30 cellular contexts compared by ENCODE assay signal in the genomic region with DNA sequence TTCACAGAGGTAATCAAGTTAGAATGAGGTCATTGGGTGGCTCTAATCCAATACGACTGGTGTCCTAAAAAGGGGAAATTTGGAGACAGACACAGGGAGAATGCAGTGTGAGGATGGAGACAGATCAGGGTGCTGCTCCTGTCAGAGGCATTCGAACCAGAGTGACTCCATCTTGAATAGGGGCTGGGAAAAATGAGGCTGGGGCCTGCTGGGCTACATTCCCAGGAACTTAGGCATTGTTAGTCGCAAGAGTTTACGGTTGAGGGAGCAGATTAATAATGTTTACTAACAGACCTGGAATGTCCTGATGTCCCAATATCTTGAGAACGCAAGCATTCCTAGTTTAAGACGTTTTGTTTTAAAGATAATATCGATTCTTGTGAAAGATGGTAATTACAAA. TPM values are rescaled to one million over a fixed set of nuclear protein-coding genes. Genes with fewer than 3 reads are reported as not detected.
DNase-seq lines count a peak whose midpoint lies in the region; ATAC-seq, FAIRE-seq and TF ChIP-seq lines count a peak whose summit lies in the region.
"Had no signal": no experiment of that assay in that cellular context is flagged by ENCODE, and none has a peak within 500 bp of the region (broad histone marks: within the 10 kb centered on the region; RNA-seq: fewer than 3 reads in every experiment).

No MANE protein-coding gene starts in this region.

- no peak overlapping the region for H3K4me3 Mint-ChIP-seq in WTC11
- H3K4me3 Mint-ChIP-seq: activated CD4-positive, alpha-beta T cell treated with anti-CD3 and anti-CD28 coated beads, Interleukin-2, amount 10 ng/mL, durations not matched to agents 24 days and 14 days; activated T-cell treated with anti-CD3 and anti-CD28 coated beads, Interleukin-2, amount 50 U/mL, for 4 hours; effector memory CD8-positive, alpha-beta T cell; memory B cell; T-helper 17 cell had no signal

- H3K36me3 ChIP-seq in tibial nerve: no peaks in the 10 kb centered on the region
- H3K36me3 ChIP-seq: esophagus squamous epithelium, neutrophil, Peyer's patch, SJCRH30, upper lobe of right lung had no signal

- no peak overlapping the region for H3K27ac Mint-ChIP-seq in WTC11
- H3K27ac Mint-ChIP-seq in activated naive CD4-positive, alpha-beta T cell treated with anti-CD3 and anti-CD28 coated beads, Interleukin-2, amount 50 U/mL, for 72 hours: no peak overlapping the region
- H3K27ac Mint-ChIP-seq: activated CD4-positive, alpha-beta T cell treated with anti-CD3 and anti-CD28 coated beads, Interleukin-2, amount 10 ng/mL, durations not matched to agents 24 days and 14 days; effector memory CD8-positive, alpha-beta T cell; memory B cell; T-helper 17 cell had no signal

- peak overlapping the region; percentile 77 for H3K4me2 ChIP-seq in A549

- WGBS in A549 (ENCODE audit: missing lambda C conversion rate): 20% methylated on average over 7 of the region's 7 CpGs
- 76 to 83% methylated on average over 7 of the region's 7 CpGs for WGBS in tibial nerve, 2 donors

- CTCF ChIA-PET in A549 (lab: Yijun Ruan, JAX) (interaction anchor here (1.5 to 24.1 kb wide), 5 partner anchors 16 to 149 kb away, joined by 4 to 544 read pairs (median 62); partner anchors contain the start of gene TNFAIP2), WTC11 (lab: Charles Lee) (no interaction called here)

- ATAC-seq in A549 (no peak; a peak in 1 of 6 replicates), WTC11 (no peak), HG03196 (IDR thresholded peaks at IDR 0.05; ENCODE audit: unreplicated experiment) (no peak)
- ATAC-seq in activated naive CD4-positive, alpha-beta T cell treated with anti-CD3 and anti-CD28 coated beads, Interleukin-2, amount 50 U/mL, for 72 hours: no peak
- ATAC-seq: activated T-cell treated with anti-CD3 and anti-CD28 coated beads, Interleukin-2, amount 50 U/mL, for 4 hours; effector memory CD8-positive, alpha-beta T cell; left colon; T-helper 17 cell; upper lobe of right lung had no signal

- TF ChIP-seq POLR2A in A549 (IDR thresholded peaks at IDR 0.05; ENCODE audit: low read length): no peak
- TF ChIP-seq POLR2A in tibial nerve (IDR thresholded peaks at IDR 0.05): no peak

- H3K4me3 ChIP-seq in A549 (no peak overlapping the region), foreskin fibroblast (ENCODE audit: low read depth in 1 of 2, low read length in 2 of 2) (no peak overlapping the region), tibial nerve (no peak overlapping the region)
- H3K4me3 ChIP-seq: esophagus squamous epithelium, Peyer's patch, SJCRH30, upper lobe of right lung had no signal

- peaks cover 18% of the 10 kb centered on the region for H3K27me3 Mint-ChIP-seq in WTC11 (ENCODE audit: low read depth)

- no peaks in the 10 kb centered on the region for H3K9me3 ChIP-seq in A549
- no peaks in the 10 kb centered on the region for H3K9me3 ChIP-seq in tibial nerve
- H3K9me3 ChIP-seq: esophagus squamous epithelium, neutrophil, Peyer's patch, SJCRH30, upper lobe of right lung had no signal

- TF ChIP-seq EP300 in A549 (IDR thresholded peaks at IDR 0.05) (no peak), tibial nerve (IDR thresholded peaks at IDR 0.05) (no peak)

- H3K27ac ChIP-seq in A549 (peak overlapping the region; percentile 77 to 81), tibial nerve (no peak overlapping the region)
- H3K27ac ChIP-seq: esophagus squamous epithelium, neutrophil, Peyer's patch, SJCRH30, upper lobe of right lung had no signal

- no peak for FAIRE-seq in A549 (lab: Jason Lieb, UNC)
- FAIRE-seq in HTR-8/SVneo (lab: Jason Lieb, UNC): peak; percentile 23
- FAIRE-seq: colon, GM18507 had no signal

- peaks cover 21% of the 10 kb centered on the region for H3K4me1 Mint-ChIP-seq in WTC11
- H3K4me1 Mint-ChIP-seq: T-helper 17 cell had no signal

- POLR2A ChIA-PET in A549 (lab: Yijun Ruan, JAX) (no interaction called here), WTC11 (lab: Charles Lee) (no interaction called here)

- TF ChIP-seq CTCF in A549 (IDR thresholded peaks at IDR 0.05) (no peak), WTC11 (IDR thresholded peaks at IDR 0.05) (no peak), foreskin fibroblast (IDR thresholded peaks at IDR 0.05; ENCODE audit: low read depth, low read length) (no peak), tibial nerve (IDR thresholded peaks at IDR 0.05) (no peak)

- H3K4me1 ChIP-seq in A549 (peaks cover 46% of the 10 kb centered on the region), tibial nerve (peaks cover 0 to 9% (median 4%) of the 10 kb centered on the region in 4 donors)
- H3K4me1 ChIP-seq: SJCRH30, upper lobe of right lung had no signal

- peak in 1 of 2 experiments; percentile 63 for DNase-seq in A549 (ENCODE audit: low read depth in 1 of 2, low spot score in 1 of 2)
- DNase-seq in HTR-8/SVneo (ENCODE audit: insufficient read length, low spot score): no peak
- DNase-seq in WTC11 (ENCODE audit: low spot score): no peak
- DNase-seq in foreskin fibroblast: peak; percentile 32 to 44
- no peak for DNase-seq in activated naive CD4-positive, alpha-beta T cell treated with anti-CD3 and anti-CD28 coated beads, Interleukin-2, amount 50 U/mL, for 72 hours (ENCODE audit: low spot score in 2 of 2)
- DNase-seq in epidermal melanocyte (ENCODE audit: insufficient read length, low spot score): no peak
- DNase-seq in tibial nerve (ENCODE audit: low spot score in 2 of 2): no peak
- DNase-seq: 8988T; activated CD4-positive, alpha-beta T cell treated with anti-CD3 and anti-CD28 coated beads, Interleukin-2, amount 10 ng/mL, durations not matched to agents 24 days and 14 days; activated naive CD4-positive, alpha-beta T cell treated with Interleukin-2 at 50 U/mL for 16 hours; activated T-cell treated with anti-CD3 and anti-CD28 coated beads, Interleukin-2, amount 50 U/mL, for 4 hours; effector memory CD8-positive, alpha-beta T cell; esophagus squamous epithelium; GF-D8; left colon; NCI-H1436; NCI-H2107; NK-92 treated with Interleukin-12 subunit alpha and Interleukin-12 subunit beta, amount 100 ng/mL, for 24 hours; Peyer's patch; SJCRH30; stimulated activated CD8-positive, alpha-beta memory T cell treated with anti-CD3 and anti-CD28 coated beads, Interleukin-4, amount 100 ng/mL, for 48 hours; T-helper 17 cell; upper lobe of right lung had no signal

- H3K9me3 Mint-ChIP-seq in WTC11: no peaks in the 10 kb centered on the region
- no peaks in the 10 kb centered on the region for H3K9me3 Mint-ChIP-seq in activated naive CD4-positive, alpha-beta T cell treated with anti-CD3 and anti-CD28 coated beads, Interleukin-2, amount 50 U/mL, for 72 hours
- H3K9me3 Mint-ChIP-seq: activated CD4-positive, alpha-beta T cell treated with anti-CD3 and anti-CD28 coated beads, Interleukin-2, amount 10 ng/mL, durations not matched to agents 24 days and 14 days; activated T-cell treated with anti-CD3 and anti-CD28 coated beads, Interleukin-2, amount 50 U/mL, for 4 hours; effector memory CD8-positive, alpha-beta T cell; memory B cell had no signal

- H3K27me3 ChIP-seq in tibial nerve: peaks cover 0 to 61% of the 10 kb centered on the region in 2 donors
- H3K27me3 ChIP-seq: SJCRH30 had no signal

- H3K36me3 Mint-ChIP-seq in WTC11: no peaks in the 10 kb centered on the region
- no peaks in the 10 kb centered on the region for H3K36me3 Mint-ChIP-seq in activated naive CD4-positive, alpha-beta T cell treated with anti-CD3 and anti-CD28 coated beads, Interleukin-2, amount 50 U/mL, for 72 hours
- H3K36me3 Mint-ChIP-seq: memory B cell had no signal

- no peak for TF ChIP-seq RAD21 in A549 (conservative IDR thresholded peaks at IDR 0.05 in 1 of 2, IDR thresholded peaks at IDR 0.05 in 1 of 2)

TF ChIP-seq in WTC11, 78 proteins besides CTCF, POLR2A, EP300 and RAD21 (continues in another document):
- TF ChIP-seq, protein P1, sequence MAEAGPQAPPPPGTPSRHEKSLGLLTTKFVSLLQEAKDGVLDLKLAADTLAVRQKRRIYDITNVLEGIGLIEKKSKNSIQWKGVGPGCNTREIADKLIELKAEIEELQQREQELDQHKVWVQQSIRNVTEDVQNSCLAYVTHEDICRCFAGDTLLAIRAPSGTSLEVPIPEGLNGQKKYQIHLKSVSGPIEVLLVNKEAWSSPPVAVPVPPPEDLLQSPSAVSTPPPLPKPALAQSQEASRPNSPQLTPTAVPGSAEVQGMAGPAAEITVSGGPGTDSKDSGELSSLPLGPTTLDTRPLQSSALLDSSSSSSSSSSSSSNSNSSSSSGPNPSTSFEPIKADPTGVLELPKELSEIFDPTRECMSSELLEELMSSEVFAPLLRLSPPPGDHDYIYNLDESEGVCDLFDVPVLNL (CRISPR knock-in tag; IDR thresholded peaks at IDR 0.05; ENCODE audit: borderline replicate concordance, low read depth): no peak
- TF ChIP-seq MYBL2 (CRISPR knock-in tag; IDR thresholded peaks at IDR 0.05): no peak

RNA-seq across cellular contexts. Expression of gene TNFAIP2, which starts 20.3 kb away (rescaled TPM):
- 222 and 249 TPM in 2 replicates for polyA plus RNA-seq in A549 (2011; rRNA removed)
- polyA plus RNA-seq in A549 (2012; cell fraction: cytosol; rRNA removed): 330 and 432 TPM in 2 replicates
- 944 and 1,061 TPM in 2 replicates for polyA plus RNA-seq in A549 (2012; cell fraction: nucleus; rRNA removed)
- polyA plus RNA-seq in A549 (2017; fragmentation: RNase III; extraction: RNeasy Plus Mini Kit Qiagen cat#74134 plus additional on column Dnase treatment): 254 to 344 TPM (median 332 TPM) in 3 replicates
- 229 and 304 TPM in 2 replicates for polyA minus RNA-seq in A549 (2011; rRNA and poly(A)+ RNA removed)
- total RNA-seq in WTC11 (2021): 19.6 to 25.2 TPM (median 24.1 TPM) in 3 replicates
- 1 to 10 TPM in 1 of 2 donors, under 1 TPM in 1; 0.80 to 2.1 TPM for total RNA-seq in activated naive CD4-positive, alpha-beta T cell treated with anti-CD3 and anti-CD28 coated beads, Interleukin-2, amount 50 U/mL, for 72 hours
- 10 to 100 TPM; 42.9 to 49.4 (median 47.8) TPM for total RNA-seq in tibial nerve

RNA-seq across cellular contexts. Expression of gene EXOC3L4, which starts 49.0 kb away (rescaled TPM):
- polyA plus RNA-seq in A549 (2011; rRNA removed): 0.94 and 1.5 TPM in 2 replicates
- polyA plus RNA-seq in A549 (2012; cell fraction: cytosol; rRNA removed): 4.3 and 7.2 TPM in 2 replicates
- 15.2 and 17.0 TPM in 2 replicates for polyA plus RNA-seq in A549 (2012; cell fraction: nucleus; rRNA removed)
- 4.3 to 4.9 TPM (median 4.7 TPM) in 3 replicates for polyA plus RNA-seq in A549 (2017; fragmentation: RNase III; extraction: RNeasy Plus Mini Kit Qiagen cat#74134 plus additional on column Dnase treatment)
- polyA minus RNA-seq in A549 (2011; rRNA and poly(A)+ RNA removed): 1.2 and 2.7 TPM in 2 replicates
- total RNA-seq in WTC11 (2021): 0.21 to 0.42 TPM (median 0.30 TPM) in 3 replicates
- not detected for total RNA-seq in activated naive CD4-positive, alpha-beta T cell treated with anti-CD3 and anti-CD28 coated beads, Interleukin-2, amount 50 U/mL, for 72 hours
- total RNA-seq in tibial nerve: 1 to 10 TPM in 2 of 4 donors, under 1 TPM in 2; 0.63 to 2.1 (median 1.3) TPM
- total RNA-seq: activated CD4-positive, alpha-beta T cell treated with anti-CD3 and anti-CD28 coated beads, Interleukin-2, amount 10 ng/mL, durations not matched to agents 24 days and 14 days; activated T-cell treated with anti-CD3 and anti-CD28 coated beads, Interleukin-2, amount 50 U/mL, for 4 hours; pulmonary artery endothelial cell; SJCRH30; T-helper 17 cell had no signal

RNA-seq across cellular contexts. Expression of gene LBHD2, which starts 59.5 kb away (rescaled TPM):
- not detected in 2 replicates for polyA plus RNA-seq in A549 (2011; rRNA removed)
- polyA plus RNA-seq in A549 (2012; cell fraction: cytosol; rRNA removed): 0.06 and 0.08 TPM in 2 replicates
- polyA plus RNA-seq in A549 (2012; cell fraction: nucleus; rRNA removed): not detected in 2 replicates
- polyA plus RNA-seq in A549 (2017; fragmentation: RNase III; extraction: RNeasy Plus Mini Kit Qiagen cat#74134 plus additional on column Dnase treatment): not detected in 3 replicates
- polyA minus RNA-seq in A549 (2011; rRNA and poly(A)+ RNA removed): not detected in 2 replicates
- not detected in 3 replicates for total RNA-seq in WTC11 (2021)
- total RNA-seq in activated naive CD4-positive, alpha-beta T cell treated with anti-CD3 and anti-CD28 coated beads, Interleukin-2, amount 50 U/mL, for 72 hours: not detected
- total RNA-seq in tibial nerve: not detected
- total RNA-seq: activated CD4-positive, alpha-beta T cell treated with anti-CD3 and anti-CD28 coated beads, Interleukin-2, amount 10 ng/mL, durations not matched to agents 24 days and 14 days; activated T-cell treated with anti-CD3 and anti-CD28 coated beads, Interleukin-2, amount 50 U/mL, for 4 hours; left colon; Peyer's patch; pulmonary artery endothelial cell; SJCRH30; skeletal muscle tissue; T-helper 17 cell; upper lobe of right lung had no signal

Comparison
In these comparisons a context has a peak if more than half of its experiments do, and no peak if none do; other contexts are left out.
1. DNase-seq: peak in foreskin fibroblast (2 of 2); none in HTR-8/SVneo (single experiment), WTC11 (single experiment), activated naive CD4-positive, alpha-beta T cell treated with anti-CD3 and anti-CD28 coated beads, Interleukin-2, amount 50 U/mL, for 72 hours (0 of 2), epidermal melanocyte (single experiment) and tibial nerve (0 of 2).
2. H3K27ac ChIP-seq: peak in A549 (2 of 2); none in tibial nerve (0 of 4).
3. Of the 8 proteins assayed by ChIP-seq in both WTC11 and A549: peak only in WTC11: none; only in A549: HMGXB4, MAX and TP53; in both: none; in neither: 4; mixed calls (peak in some experiments, not most) for 1.